In the genomic region with DNA sequence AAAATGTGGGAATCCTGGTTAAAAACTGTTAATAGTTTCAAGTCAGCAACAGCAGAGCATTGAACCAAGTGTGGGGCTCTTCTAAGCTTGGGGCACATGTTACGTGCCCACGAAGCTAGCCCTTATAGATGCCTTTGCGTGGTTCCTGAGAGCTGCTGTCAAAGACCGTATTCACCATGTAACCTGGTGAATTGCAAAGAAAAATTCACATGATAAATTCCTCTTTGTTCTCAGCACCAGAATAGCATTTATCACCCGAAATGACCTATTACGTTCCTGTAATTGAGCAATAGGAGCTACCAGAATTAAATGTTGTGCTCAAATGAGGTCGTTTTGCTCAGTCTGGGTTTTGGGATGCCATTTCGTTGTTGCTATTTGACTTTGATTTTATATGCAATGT, we compare ENCODE assay signal across 10 cellular contexts.
"Had no signal": no experiment of that assay in that cellular context is flagged by ENCODE, and none has a peak within 500 bp of the region (broad histone marks: within the 10 kb centered on the region; RNA-seq: fewer than 3 reads in every experiment).

No MANE protein-coding gene starts in this region.

- H3K9me3 ChIP-seq: HAP-1 had no signal

- H3K4me3 Mint-ChIP-seq: GM23338, HFFc6, IgD-negative memory B cell had no signal

- H3K36me3 Mint-ChIP-seq: IgD-negative memory B cell had no signal

- H3K4me1 Mint-ChIP-seq: GM23338 had no signal

- H3K4me2 ChIP-seq: GM23338 had no signal

- H3K27ac ChIP-seq: HL-60 had no signal

- H3K4me1 ChIP-seq: HAP-1 had no signal

- H2AFZ ChIP-seq: GM23338 had no signal

- H3K27ac Mint-ChIP-seq: GM23338, HFFc6, IgD-negative memory B cell had no signal

- H3K9me3 Mint-ChIP-seq: GM23338, HFFc6, IgD-negative memory B cell had no signal

- H3K4me3 ChIP-seq: GM23338, HAP-1 had no signal

- H3K36me3 ChIP-seq: HAP-1 had no signal

- ATAC-seq: GM23338, HCT116, HepG2 had no signal

- H3K27me3 Mint-ChIP-seq: IgD-negative memory B cell had no signal

- DNase-seq: H7, HFFc6, KG1 had no signal

- FAIRE-seq: H1, HepG2 had no signal
